In genomic region chr7:115297651-115298050, GRCh38 we compare ENCODE assay signal across 13 cellular contexts.
DNase-seq lines count a peak whose midpoint lies in the region; ATAC-seq and TF ChIP-seq lines count a peak whose summit lies in the region.
"Had no signal": no experiment of that assay in that cellular context is flagged by ENCODE, and none has a peak within 500 bp of the region (broad histone marks: within the 10 kb centered on the region; RNA-seq: fewer than 3 reads in every experiment).

No MANE protein-coding gene starts in this region.

- H3K9me3 ChIP-seq in body of pancreas (no peaks in the 10 kb centered on the region), Karpas-422 (ENCODE audit: low read length) (peaks cover 10% of the 10 kb centered on the region)
- H3K9me3 ChIP-seq: tibial artery had no signal

- ATAC-seq in body of pancreas: no peak
- peak; percentile 34 for ATAC-seq in left colon
- ATAC-seq: CD8-positive, alpha-beta T cell; natural killer cell had no signal

- DNase-seq in AG20443 (ENCODE audit: low spot score) (peak; percentile 43), HT-29 (ENCODE audit: low spot score) (peak; percentile 66), body of pancreas (peak in 3 of 4 donors; percentile 3 to 23 (median 16)), left colon (peak in 1 of 2 donors; percentile 10), GM10266 (ENCODE audit: extremely low spot score) (no peak), Karpas-422 (no peak), coronary artery (ENCODE audit: low spot score) (no peak), NOMO-1 treated with dmso at 0.1 percent for 144 hours (lab: John Stamatoyannopoulos, UW; ENCODE audit: unreplicated experiment) (no peak)
- DNase-seq: CD8-positive, alpha-beta T cell; natural killer cell; NCI-H1417; SIG-M5; tibial artery had no signal

- no peak for TF ChIP-seq CTCF in body of pancreas (IDR thresholded peaks at IDR 0.05)
- TF ChIP-seq CTCF in GM10266 (IDR thresholded peaks at IDR 0.05; ENCODE audit: control insufficient read depth, insufficient read depth, low read depth, missing control alignments): no peak
- TF ChIP-seq CTCF in coronary artery (IDR thresholded peaks at IDR 0.05): no peak

- TF ChIP-seq POLR2A in body of pancreas (IDR thresholded peaks at IDR 0.05): no peak

- no peaks in the 10 kb centered on the region for H4K20me1 ChIP-seq in Karpas-422 (ENCODE audit: insufficient read depth, low read depth, low read length)

- no peaks in the 10 kb centered on the region for H3K9me2 ChIP-seq in Karpas-422 (replicated peaks; ENCODE audit: insufficient read depth, low read length)

- no peak overlapping the region for H3K9ac ChIP-seq in Karpas-422 (ENCODE audit: low read length)

- H3K4me3 ChIP-seq in body of pancreas (no peak overlapping the region), Karpas-422 (ENCODE audit: low read length) (no peak overlapping the region), coronary artery (no peak overlapping the region)
- H3K4me3 ChIP-seq: tibial artery had no signal

- no peak overlapping the region for H3K27ac ChIP-seq in body of pancreas
- H3K27ac ChIP-seq in Karpas-422 (ENCODE audit: low read length): no peak overlapping the region
- no peak overlapping the region for H3K27ac ChIP-seq in coronary artery
- H3K27ac ChIP-seq: tibial artery had no signal

- H3K4me1 ChIP-seq in body of pancreas (no peaks in the 10 kb centered on the region), Karpas-422 (ENCODE audit: low read length) (no peaks in the 10 kb centered on the region)

- H3K27me3 ChIP-seq in body of pancreas (no peaks in the 10 kb centered on the region), Karpas-422 (ENCODE audit: low read length) (no peaks in the 10 kb centered on the region)
- H3K27me3 ChIP-seq: tibial artery had no signal

- H2AFZ ChIP-seq in Karpas-422 (ENCODE audit: low read length): no peak overlapping the region

- no peaks in the 10 kb centered on the region for H3K36me3 ChIP-seq in body of pancreas (replicated peaks in 1 of 2; ENCODE audit: insufficient read depth in 1 of 2, low read depth in 2 of 2)
- H3K36me3 ChIP-seq in Karpas-422 (ENCODE audit: insufficient read depth, low read length): no peaks in the 10 kb centered on the region
- H3K36me3 ChIP-seq: tibial artery had no signal

- H3K4me2 ChIP-seq in Karpas-422 (ENCODE audit: low read depth, low read length, poor library complexity, severe bottlenecking): no peak overlapping the region

- no peaks in the 10 kb centered on the region for H3K79me2 ChIP-seq in Karpas-422 (ENCODE audit: low read length)

- intact Hi-C loops in body of pancreas (cut with DNase I) (no loop called here), left colon (cut with DNase I, micrococcal nuclease) (no loop called here)

Comparison
In these comparisons a context has a peak if more than half of its experiments do, and no peak if none do; other contexts are left out.
1. DNase-seq: peak in AG20443 (single experiment), HT-29 (single experiment) and body of pancreas (3 of 4); none in GM10266 (single experiment), Karpas-422 (single experiment), coronary artery (single experiment) and NOMO-1 treated with dmso at 0.1 percent for 144 hours (single experiment).